ENCODE assay signal across 19 cellular contexts in genomic region chr17:62923515-62924150, GRCh38. TPM values are rescaled to one million over a fixed set of nuclear protein-coding genes. Genes with fewer than 3 reads are reported as not detected.
A peak's percentile ranks its signal among the peaks of the same experiment; 100 is the strongest.
DNase-seq lines count a peak whose midpoint lies in the region; ATAC-seq, FAIRE-seq and TF ChIP-seq lines count a peak whose summit lies in the region.
"Had no signal": no experiment of that assay in that cellular context is flagged by ENCODE, and none has a peak within 500 bp of the region (broad histone marks: within the 10 kb centered on the region; RNA-seq: fewer than 3 reads in every experiment).

No MANE protein-coding gene starts in this region.

- no peak overlapping the region for H3K9ac ChIP-seq in SK-N-SH

- no peak overlapping the region for H3K4me2 ChIP-seq in SK-N-SH
- H3K4me2 ChIP-seq: GM23338 had no signal

- H4K20me1 ChIP-seq in SK-N-SH (ENCODE audit: insufficient read depth) = no peaks in the 10 kb centered on the region

- no peaks in the 10 kb centered on the region for H3K36me3 ChIP-seq in SK-N-SH (replicated peaks in 1 of 2; ENCODE audit: control insufficient read depth in 1 of 2, insufficient read depth in 2 of 2, low read length in 1 of 2)
- H3K36me3 ChIP-seq in lower lobe of right lung = no peaks in the 10 kb centered on the region

- DNase-seq in Calu3 (peak; percentile 7), SK-N-SH (peak; percentile 77), lower lobe of right lung (no peak), renal cortical epithelial cell (ENCODE audit: low read depth) (peak; percentile 56), medulla oblongata (ENCODE audit: extremely low spot score) (no peak), urothelium cell line (ENCODE audit: low spot score) (no peak)
- DNase-seq: Caco-2; CD8-positive, alpha-beta memory T cell; DMS 273 treated with DMSO at 0.1 percent for 48 hours; DMS79; H7; IMR-90 had no signal

- H3F3A ChIP-seq in SK-N-SH (replicated peaks; ENCODE audit: insufficient read depth) = no peaks in the 10 kb centered on the region

- H3K79me2 ChIP-seq in SK-N-SH (ENCODE audit: insufficient read depth) = no peaks in the 10 kb centered on the region

- POLR2A ChIA-PET in SK-N-SH (lab: Yijun Ruan, JAX) = interaction anchor here (0.5 to 0.9 kb wide), 4 partner anchors 9 to 97 kb away, joined by 3 to 4 read pairs (median 3); no protein-coding TSS in a partner anchor

- H3K9me3 ChIP-seq in SK-N-SH = no peaks in the 10 kb centered on the region
- H3K9me3 ChIP-seq in lower lobe of right lung = no peaks in the 10 kb centered on the region
- H3K9me3 ChIP-seq: Caco-2 had no signal

- H3K4me3 ChIP-seq in SK-N-SH (ENCODE audit: low read depth in 2 of 2, low read length in 1 of 2) = no peak overlapping the region
- H3K4me3 ChIP-seq in lower lobe of right lung = no peak overlapping the region
- H3K4me3 ChIP-seq: GM12878, GM23338 had no signal

- intact Hi-C loops in Calu3 (cut with micrococcal nuclease; ENCODE audit: unreplicated experiment) = no loop called here
- intact Hi-C loops in lower lobe of right lung (cut with DNase I) = no loop called here

- H3K27me3 ChIP-seq in SK-N-SH (ENCODE audit: insufficient read depth) = no peaks in the 10 kb centered on the region
- H3K27me3 ChIP-seq in lower lobe of right lung (ENCODE audit: low read depth) = no peaks in the 10 kb centered on the region

- peak overlapping the region; percentile 11 for H3K27ac Mint-ChIP-seq in Calu3 (ENCODE audit: unreplicated experiment)
- H3K27ac Mint-ChIP-seq: CD8-positive, alpha-beta memory T cell; GM23338 had no signal

- H3K4me3 Mint-ChIP-seq in Calu3 (ENCODE audit: low read depth, unreplicated experiment) = no peak overlapping the region
- H3K4me3 Mint-ChIP-seq: CD14-positive monocyte; CD8-positive, alpha-beta memory T cell; GM23338 had no signal

- H3K9me2 ChIP-seq in SK-N-SH = no peaks in the 10 kb centered on the region

- no peak for TF ChIP-seq CTCF in Calu3 (IDR thresholded peaks at IDR 0.05; ENCODE audit: unreplicated experiment)
- TF ChIP-seq CTCF in SK-N-SH (IDR thresholded peaks at IDR 0.05) = no peak
- no peak for TF ChIP-seq CTCF in lower lobe of right lung (IDR thresholded peaks at IDR 0.05)

- peaks cover 10% of the 10 kb centered on the region for H3K4me1 Mint-ChIP-seq in Calu3 (ENCODE audit: low read depth, unreplicated experiment)
- H3K4me1 Mint-ChIP-seq: CD14-positive monocyte; CD8-positive, alpha-beta memory T cell; GM23338 had no signal

- CTCF ChIA-PET in Calu3 (lab: Charles Lee) (interaction anchor here (0.6 to 1.2 kb wide), 3 partner anchors 104 to 169 kb away, joined by 3 to 6 read pairs (median 3); no protein-coding TSS in a partner anchor), SK-N-SH (lab: Yijun Ruan, JAX) (interaction anchor here (1.0 to 1.4 kb wide), 4 partner anchors 16 to 219 kb away, joined by 3 read pairs; no protein-coding TSS in a partner anchor)

- H3K36me3 Mint-ChIP-seq in Calu3 (ENCODE audit: insufficient read depth, unreplicated experiment) = no peaks in the 10 kb centered on the region
- H3K36me3 Mint-ChIP-seq: CD14-positive monocyte; CD8-positive, alpha-beta memory T cell had no signal

- H3K4me1 ChIP-seq in SK-N-SH (ENCODE audit: control insufficient read depth in 1 of 2, insufficient read depth in 2 of 2, low read depth in 1 of 2, low read length in 1 of 2) (peaks cover 0 to 18% of the 10 kb centered on the region in 2 experiments; a peak in 2 of 4 replicates), lower lobe of right lung (no peaks in the 10 kb centered on the region)
- H3K4me1 ChIP-seq: Caco-2 had no signal

- no peak; the same call in 1 of the 2 replicates for TF ChIP-seq RAD21 in SK-N-SH (IDR thresholded peaks at IDR 0.05; ENCODE audit: low read length)

- H3K27ac ChIP-seq in SK-N-SH (ENCODE audit: low read depth in 2 of 2, low read length in 1 of 2) = peak overlapping the region in 1 of 2 experiments; percentile 86; a peak in 2 of 4 replicates
- peak overlapping the region; percentile 51 for H3K27ac ChIP-seq in lower lobe of right lung

- no peak for FAIRE-seq in urothelium cell line (lab: Jason Lieb, UNC)
- FAIRE-seq: A204.1, GM12878, GM18507 had no signal

- ATAC-seq in lower lobe of right lung = peak; percentile 83 to 87
- ATAC-seq in HG03469 (IDR thresholded peaks at IDR 0.05; ENCODE audit: unreplicated experiment) = no peak
- no peak for ATAC-seq in GM19467 (IDR thresholded peaks at IDR 0.05; ENCODE audit: unreplicated experiment)
- ATAC-seq: GM12878, GM23338 had no signal

- BruUV-seq in Calu3 (replicated peaks; lab: Mats Ljungman, UMichigan) = no TSS peak

- no peaks in the 10 kb centered on the region for H3K27me3 Mint-ChIP-seq in Calu3 (ENCODE audit: unreplicated experiment)

- peak in 1 of 2 experiments; percentile 65; a peak in 1 of 4 replicates for TF ChIP-seq EP300 in SK-N-SH (IDR thresholded peaks at IDR 0.05; ENCODE audit: borderline replicate concordance in 1 of 2, low read depth in 1 of 2, low read length in 1 of 2)

- 64% methylated on average over 5 of the region's 5 CpGs for WGBS in SK-N-SH (ENCODE audit: low lambda C conversion rate)

- H2AFZ ChIP-seq in SK-N-SH (ENCODE audit: low read depth) = no peak overlapping the region

- no peaks in the 10 kb centered on the region for H3K9me3 Mint-ChIP-seq in Calu3 (ENCODE audit: low read depth, unreplicated experiment)
- H3K9me3 Mint-ChIP-seq: CD14-positive monocyte; CD8-positive, alpha-beta memory T cell; GM23338 had no signal

TF ChIP-seq in SK-N-SH, 30 proteins besides CTCF, POLR2A, EP300 and RAD21 (continues in another document):
- no peak for TF ChIP-seq YY1 (IDR thresholded peaks at IDR 0.05; ENCODE audit: low read depth)
- TF ChIP-seq SMC3 (IDR thresholded peaks at IDR 0.05; ENCODE audit: low read depth, low read length) = no peak; the same call in 1 of the 2 replicates
- no peak for TF ChIP-seq ELF1 (IDR thresholded peaks at IDR 0.05)
- TF ChIP-seq TCF12 (IDR thresholded peaks at IDR 0.05) = no peak
- 0 out of 2 replicates have a peak, but pooled peaks have one; percentile 16 for TF ChIP-seq MXI1 (IDR thresholded peaks at IDR 0.05; ENCODE audit: low read depth, low read length)
- TF ChIP-seq USF2 (IDR thresholded peaks at IDR 0.05; ENCODE audit: borderline replicate concordance, low read depth, low read length) = no peak
- no peak for TF ChIP-seq USF1 (IDR thresholded peaks at IDR 0.05; ENCODE audit: borderline replicate concordance, low read depth)
- TF ChIP-seq NFIC (IDR thresholded peaks at IDR 0.05; ENCODE audit: borderline replicate concordance) = no peak
- TF ChIP-seq FOXJ3 (CRISPR knock-in tag; IDR thresholded peaks at IDR 0.05) = no peak; the same call in 1 of the 2 replicates
- no peak for TF ChIP-seq NRF1 (IDR thresholded peaks at IDR 0.05; ENCODE audit: low read depth, low read length)
- no peak for TF ChIP-seq SIN3A (IDR thresholded peaks at IDR 0.05; ENCODE audit: borderline replicate concordance, low read depth, low read length)
- no peak for TF ChIP-seq EZH2phosphoT487 (IDR thresholded peaks at IDR 0.05; ENCODE audit: borderline replicate concordance, low read depth)
- TF ChIP-seq MAX (IDR thresholded peaks at IDR 0.05; ENCODE audit: low read depth) = no peak
- TF ChIP-seq ZBTB33 (IDR thresholded peaks at IDR 0.05; ENCODE audit: borderline replicate concordance, low read depth) = no peak
- TF ChIP-seq PBX3 (IDR thresholded peaks at IDR 0.05) = no peak

RNA-seq across cellular contexts. Expression of gene TANC2, which starts 42.4 kb away (rescaled TPM):
- total RNA-seq in Calu3 (2022) (29.9 and 32.7 TPM in 2 replicates), lower lobe of right lung (125 TPM), renal cortical epithelial cell (37.9 and 89.6 TPM in 2 replicates)
- polyA plus RNA-seq in SK-N-SH (2012; rRNA removed) = 23.0 and 26.4 TPM in 2 replicates
- polyA plus RNA-seq in SK-N-SH (2012; cell fraction: cytosol; rRNA removed) = 14.4 and 17.0 TPM in 2 replicates
- polyA plus RNA-seq in SK-N-SH (2012; cell fraction: nucleus; rRNA removed) = 46.6 and 65.1 TPM in 2 replicates

Comparison
In these comparisons a context has a peak if more than half of its experiments do, and no peak if none do; other contexts are left out.
1. DNase-seq: peak in Calu3 (single experiment), SK-N-SH (single experiment) and renal cortical epithelial cell (single experiment); none in lower lobe of right lung (single experiment), medulla oblongata (single experiment) and urothelium cell line (single experiment).
2. ATAC-seq: peak in lower lobe of right lung (2 of 2); none in HG03469 (single experiment) and GM19467 (single experiment).